ENCODE assay signal across 1 cellular context in genomic region chr2:20998972-20999905, GRCh38.
TF ChIP-seq lines count a peak whose summit lies in the region.

No MANE protein-coding gene starts in this region.

TF ChIP-seq in HepG2, 621 proteins besides CTCF, POLR2A, EP300 and RAD21 (continued from another document and continues in another):
- TF ChIP-seq HOXA7 (CRISPR knock-in tag; IDR thresholded peaks at IDR 0.05) = no peak
- TF ChIP-seq SNAPC2 (CRISPR knock-in tag; IDR thresholded peaks at IDR 0.05) = peak; percentile 65; the same call in 1 of the 2 replicates
- no peak for TF ChIP-seq AHR (CRISPR knock-in tag; IDR thresholded peaks at IDR 0.05)
- TF ChIP-seq ZMYM4 (CRISPR knock-in tag; IDR thresholded peaks at IDR 0.05) = no peak
- peak; percentile 38; the same call in 1 of the 2 replicates for TF ChIP-seq ZNF510 (CRISPR knock-in tag; IDR thresholded peaks at IDR 0.05; ENCODE audit: low read depth)
- no peak for TF ChIP-seq PCBP1 (IDR thresholded peaks at IDR 0.05; ENCODE audit: borderline replicate concordance, low read depth, low read length)
- TF ChIP-seq MAX (IDR thresholded peaks at IDR 0.05) = 0 out of 2 replicates have a peak, but pooled peaks have one; percentile 14
- peak; percentile 27; the same call in 1 of the 2 replicates for TF ChIP-seq PRMT3 (CRISPR knock-in tag; IDR thresholded peaks at IDR 0.05; ENCODE audit: borderline replicate concordance, low read depth)
- TF ChIP-seq, protein P1, sequence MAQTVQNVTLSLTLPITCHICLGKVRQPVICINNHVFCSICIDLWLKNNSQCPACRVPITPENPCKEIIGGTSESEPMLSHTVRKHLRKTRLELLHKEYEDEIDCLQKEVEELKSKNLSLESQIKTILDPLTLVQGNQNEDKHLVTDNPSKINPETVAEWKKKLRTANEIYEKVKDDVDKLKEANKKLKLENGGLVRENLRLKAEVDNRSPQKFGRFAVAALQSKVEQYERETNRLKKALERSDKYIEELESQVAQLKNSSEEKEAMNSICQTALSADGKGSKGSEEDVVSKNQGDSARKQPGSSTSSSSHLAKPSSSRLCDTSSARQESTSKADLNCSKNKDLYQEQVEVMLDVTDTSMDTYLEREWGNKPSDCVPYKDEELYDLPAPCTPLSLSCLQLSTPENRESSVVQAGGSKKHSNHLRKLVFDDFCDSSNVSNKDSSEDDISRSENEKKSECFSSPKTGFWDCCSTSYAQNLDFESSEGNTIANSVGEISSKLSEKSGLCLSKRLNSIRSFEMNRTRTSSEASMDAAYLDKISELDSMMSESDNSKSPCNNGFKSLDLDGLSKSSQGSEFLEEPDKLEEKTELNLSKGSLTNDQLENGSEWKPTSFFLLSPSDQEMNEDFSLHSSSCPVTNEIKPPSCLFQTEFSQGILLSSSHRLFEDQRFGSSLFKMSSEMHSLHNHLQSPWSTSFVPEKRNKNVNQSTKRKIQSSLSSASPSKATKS (CRISPR knock-in tag; IDR thresholded peaks at IDR 0.05) = 0 out of 2 replicates have a peak, but pooled peaks have one; percentile 15
- TF ChIP-seq, protein P2, sequence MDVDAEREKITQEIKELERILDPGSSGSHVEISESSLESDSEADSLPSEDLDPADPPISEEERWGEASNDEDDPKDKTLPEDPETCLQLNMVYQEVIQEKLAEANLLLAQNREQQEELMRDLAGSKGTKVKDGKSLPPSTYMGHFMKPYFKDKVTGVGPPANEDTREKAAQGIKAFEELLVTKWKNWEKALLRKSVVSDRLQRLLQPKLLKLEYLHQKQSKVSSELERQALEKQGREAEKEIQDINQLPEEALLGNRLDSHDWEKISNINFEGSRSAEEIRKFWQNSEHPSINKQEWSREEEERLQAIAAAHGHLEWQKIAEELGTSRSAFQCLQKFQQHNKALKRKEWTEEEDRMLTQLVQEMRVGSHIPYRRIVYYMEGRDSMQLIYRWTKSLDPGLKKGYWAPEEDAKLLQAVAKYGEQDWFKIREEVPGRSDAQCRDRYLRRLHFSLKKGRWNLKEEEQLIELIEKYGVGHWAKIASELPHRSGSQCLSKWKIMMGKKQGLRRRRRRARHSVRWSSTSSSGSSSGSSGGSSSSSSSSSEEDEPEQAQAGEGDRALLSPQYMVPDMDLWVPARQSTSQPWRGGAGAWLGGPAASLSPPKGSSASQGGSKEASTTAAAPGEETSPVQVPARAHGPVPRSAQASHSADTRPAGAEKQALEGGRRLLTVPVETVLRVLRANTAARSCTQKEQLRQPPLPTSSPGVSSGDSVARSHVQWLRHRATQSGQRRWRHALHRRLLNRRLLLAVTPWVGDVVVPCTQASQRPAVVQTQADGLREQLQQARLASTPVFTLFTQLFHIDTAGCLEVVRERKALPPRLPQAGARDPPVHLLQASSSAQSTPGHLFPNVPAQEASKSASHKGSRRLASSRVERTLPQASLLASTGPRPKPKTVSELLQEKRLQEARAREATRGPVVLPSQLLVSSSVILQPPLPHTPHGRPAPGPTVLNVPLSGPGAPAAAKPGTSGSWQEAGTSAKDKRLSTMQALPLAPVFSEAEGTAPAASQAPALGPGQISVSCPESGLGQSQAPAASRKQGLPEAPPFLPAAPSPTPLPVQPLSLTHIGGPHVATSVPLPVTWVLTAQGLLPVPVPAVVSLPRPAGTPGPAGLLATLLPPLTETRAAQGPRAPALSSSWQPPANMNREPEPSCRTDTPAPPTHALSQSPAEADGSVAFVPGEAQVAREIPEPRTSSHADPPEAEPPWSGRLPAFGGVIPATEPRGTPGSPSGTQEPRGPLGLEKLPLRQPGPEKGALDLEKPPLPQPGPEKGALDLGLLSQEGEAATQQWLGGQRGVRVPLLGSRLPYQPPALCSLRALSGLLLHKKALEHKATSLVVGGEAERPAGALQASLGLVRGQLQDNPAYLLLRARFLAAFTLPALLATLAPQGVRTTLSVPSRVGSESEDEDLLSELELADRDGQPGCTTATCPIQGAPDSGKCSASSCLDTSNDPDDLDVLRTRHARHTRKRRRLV (CRISPR knock-in tag; IDR thresholded peaks at IDR 0.05) = no peak
- no peak for TF ChIP-seq ZNF572 (CRISPR knock-in tag; IDR thresholded peaks at IDR 0.05)
- TF ChIP-seq SMC3 (IDR thresholded peaks at IDR 0.05; ENCODE audit: low read length) = no peak
- TF ChIP-seq ZNF549 (CRISPR knock-in tag; IDR thresholded peaks at IDR 0.05) = no peak
- TF ChIP-seq, protein P3, sequence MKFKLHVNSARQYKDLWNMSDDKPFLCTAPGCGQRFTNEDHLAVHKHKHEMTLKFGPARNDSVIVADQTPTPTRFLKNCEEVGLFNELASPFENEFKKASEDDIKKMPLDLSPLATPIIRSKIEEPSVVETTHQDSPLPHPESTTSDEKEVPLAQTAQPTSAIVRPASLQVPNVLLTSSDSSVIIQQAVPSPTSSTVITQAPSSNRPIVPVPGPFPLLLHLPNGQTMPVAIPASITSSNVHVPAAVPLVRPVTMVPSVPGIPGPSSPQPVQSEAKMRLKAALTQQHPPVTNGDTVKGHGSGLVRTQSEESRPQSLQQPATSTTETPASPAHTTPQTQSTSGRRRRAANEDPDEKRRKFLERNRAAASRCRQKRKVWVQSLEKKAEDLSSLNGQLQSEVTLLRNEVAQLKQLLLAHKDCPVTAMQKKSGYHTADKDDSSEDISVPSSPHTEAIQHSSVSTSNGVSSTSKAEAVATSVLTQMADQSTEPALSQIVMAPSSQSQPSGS (CRISPR knock-in tag; IDR thresholded peaks at IDR 0.05) = 0 out of 2 replicates have a peak, but pooled peaks have one; percentile 23
- no peak for TF ChIP-seq ZNF460 (CRISPR knock-in tag; IDR thresholded peaks at IDR 0.05; ENCODE audit: borderline replicate concordance)
- no peak for TF ChIP-seq MLLT10 (CRISPR knock-in tag; IDR thresholded peaks at IDR 0.05)
- no peak; the same call in 1 of the 2 replicates for TF ChIP-seq KAT8 (CRISPR knock-in tag; IDR thresholded peaks at IDR 0.05)
- TF ChIP-seq HNRNPK (IDR thresholded peaks at IDR 0.05; ENCODE audit: low read depth, low read length, poor library complexity, severe bottlenecking) = peak; percentile 92
- TF ChIP-seq ZNF10 (CRISPR knock-in tag; IDR thresholded peaks at IDR 0.05; ENCODE audit: borderline replicate concordance, low read depth) = no peak
- TF ChIP-seq ZNF841 (CRISPR knock-in tag; IDR thresholded peaks at IDR 0.05; ENCODE audit: borderline replicate concordance) = peak; percentile 3; the same call in 1 of the 2 replicates
- TF ChIP-seq, protein P4, sequence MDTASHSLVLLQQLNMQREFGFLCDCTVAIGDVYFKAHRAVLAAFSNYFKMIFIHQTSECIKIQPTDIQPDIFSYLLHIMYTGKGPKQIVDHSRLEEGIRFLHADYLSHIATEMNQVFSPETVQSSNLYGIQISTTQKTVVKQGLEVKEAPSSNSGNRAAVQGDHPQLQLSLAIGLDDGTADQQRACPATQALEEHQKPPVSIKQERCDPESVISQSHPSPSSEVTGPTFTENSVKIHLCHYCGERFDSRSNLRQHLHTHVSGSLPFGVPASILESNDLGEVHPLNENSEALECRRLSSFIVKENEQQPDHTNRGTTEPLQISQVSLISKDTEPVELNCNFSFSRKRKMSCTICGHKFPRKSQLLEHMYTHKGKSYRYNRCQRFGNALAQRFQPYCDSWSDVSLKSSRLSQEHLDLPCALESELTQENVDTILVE (CRISPR knock-in tag; IDR thresholded peaks at IDR 0.05) = no peak
- no peak for TF ChIP-seq ZNF704 (CRISPR knock-in tag; IDR thresholded peaks at IDR 0.05; ENCODE audit: borderline replicate concordance)
- no peak for TF ChIP-seq TGIF2 (CRISPR knock-in tag; IDR thresholded peaks at IDR 0.05)
- peak; percentile 33 for TF ChIP-seq ISL2 (CRISPR knock-in tag; IDR thresholded peaks at IDR 0.05)
- TF ChIP-seq ZNF605 (CRISPR knock-in tag; IDR thresholded peaks at IDR 0.05) = peak; percentile 59; the same call in 1 of the 2 replicates
- no peak for TF ChIP-seq HES4 (CRISPR knock-in tag; IDR thresholded peaks at IDR 0.05; ENCODE audit: borderline replicate concordance)
- TF ChIP-seq RXRB (CRISPR knock-in tag; IDR thresholded peaks at IDR 0.05; ENCODE audit: borderline replicate concordance) = no peak
- peak; percentile 67 for TF ChIP-seq ZNF629 (CRISPR knock-in tag; conservative IDR thresholded peaks at IDR 0.05)
- no peak; the same call in 1 of the 2 replicates for TF ChIP-seq GATAD1 (CRISPR knock-in tag; IDR thresholded peaks at IDR 0.05)
- TF ChIP-seq ZFP36L1 (CRISPR knock-in tag; IDR thresholded peaks at IDR 0.05) = 0 out of 2 replicates have a peak, but pooled peaks have one; percentile 29
- TF ChIP-seq ZNF775 (CRISPR knock-in tag; IDR thresholded peaks at IDR 0.05; ENCODE audit: borderline replicate concordance) = no peak
- TF ChIP-seq ZSCAN21 (CRISPR knock-in tag; IDR thresholded peaks at IDR 0.05; ENCODE audit: borderline replicate concordance) = peak; percentile 41; the same call in 1 of the 2 replicates
- no peak for TF ChIP-seq PHF20 (CRISPR knock-in tag; IDR thresholded peaks at IDR 0.05)
- TF ChIP-seq ZNF24 (IDR thresholded peaks at IDR 0.05) = no peak
- no peak for TF ChIP-seq ZNF44 (CRISPR knock-in tag; IDR thresholded peaks at IDR 0.05)
- no peak for TF ChIP-seq ZNF790 (CRISPR knock-in tag; IDR thresholded peaks at IDR 0.05; ENCODE audit: borderline replicate concordance)
- no peak for TF ChIP-seq NFRKB (IDR thresholded peaks at IDR 0.05)
- no peak for TF ChIP-seq YEATS4 (CRISPR knock-in tag; IDR thresholded peaks at IDR 0.05; ENCODE audit: borderline replicate concordance)
- no peak for TF ChIP-seq ZNF337 (CRISPR knock-in tag; IDR thresholded peaks at IDR 0.05; ENCODE audit: borderline replicate concordance, low read depth)
- TF ChIP-seq ZNF362 (CRISPR knock-in tag; IDR thresholded peaks at IDR 0.05; ENCODE audit: borderline replicate concordance) = peak; percentile 31; the same call in 1 of the 2 replicates
- TF ChIP-seq PAWR (CRISPR knock-in tag; IDR thresholded peaks at IDR 0.05; ENCODE audit: borderline replicate concordance) = no peak
- TF ChIP-seq CCDC6 (CRISPR knock-in tag; IDR thresholded peaks at IDR 0.05) = no peak; the same call in 1 of the 2 replicates
- no peak for TF ChIP-seq RAD51 (IDR thresholded peaks at IDR 0.05; ENCODE audit: borderline replicate concordance)
- peak; percentile 36; the same call in 1 of the 2 replicates for TF ChIP-seq PPARG (CRISPR knock-in tag; conservative IDR thresholded peaks at IDR 0.05)
- no peak for TF ChIP-seq HOXA9 (CRISPR knock-in tag; IDR thresholded peaks at IDR 0.05; ENCODE audit: borderline replicate concordance)
- no peak; the same call in 1 of the 2 replicates for TF ChIP-seq ATF1 (CRISPR knock-in tag; IDR thresholded peaks at IDR 0.05)
- no peak for TF ChIP-seq SRSF1 (optimal IDR thresholded peaks at IDR 0.05; ENCODE audit: low read depth, low read length)
- 0 out of 2 replicates have a peak, but pooled peaks have one; percentile 12 for TF ChIP-seq ELF1 (CRISPR knock-in tag; IDR thresholded peaks at IDR 0.05)
- TF ChIP-seq KAT7 (CRISPR knock-in tag; IDR thresholded peaks at IDR 0.05; ENCODE audit: borderline replicate concordance) = no peak
- TF ChIP-seq, protein P5, sequence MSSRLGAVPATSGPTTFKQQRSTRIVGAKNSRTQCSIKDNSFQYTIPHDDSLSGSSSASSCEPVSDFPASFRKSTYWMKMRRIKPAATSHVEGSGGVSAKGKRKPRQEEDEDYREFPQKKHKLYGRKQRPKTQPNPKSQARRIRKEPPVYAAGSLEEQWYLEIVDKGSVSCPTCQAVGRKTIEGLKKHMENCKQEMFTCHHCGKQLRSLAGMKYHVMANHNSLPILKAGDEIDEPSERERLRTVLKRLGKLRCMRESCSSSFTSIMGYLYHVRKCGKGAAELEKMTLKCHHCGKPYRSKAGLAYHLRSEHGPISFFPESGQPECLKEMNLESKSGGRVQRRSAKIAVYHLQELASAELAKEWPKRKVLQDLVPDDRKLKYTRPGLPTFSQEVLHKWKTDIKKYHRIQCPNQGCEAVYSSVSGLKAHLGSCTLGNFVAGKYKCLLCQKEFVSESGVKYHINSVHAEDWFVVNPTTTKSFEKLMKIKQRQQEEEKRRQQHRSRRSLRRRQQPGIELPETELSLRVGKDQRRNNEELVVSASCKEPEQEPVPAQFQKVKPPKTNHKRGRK (CRISPR knock-in tag; IDR thresholded peaks at IDR 0.05) = no peak
- TF ChIP-seq GLI4 (CRISPR knock-in tag; IDR thresholded peaks at IDR 0.05; ENCODE audit: borderline replicate concordance) = no peak
- TF ChIP-seq ZNF777 (CRISPR knock-in tag; IDR thresholded peaks at IDR 0.05) = peak; percentile 36
- no peak for TF ChIP-seq SOX13 (IDR thresholded peaks at IDR 0.05)
- TF ChIP-seq SOX13 (CRISPR knock-in tag; conservative IDR thresholded peaks at IDR 0.05 in 1 of 2, IDR thresholded peaks at IDR 0.05 in 1 of 2) = peak in 1 of 2 experiments; percentile 21; a peak in 1 of 4 replicates
- TF ChIP-seq, protein P6, sequence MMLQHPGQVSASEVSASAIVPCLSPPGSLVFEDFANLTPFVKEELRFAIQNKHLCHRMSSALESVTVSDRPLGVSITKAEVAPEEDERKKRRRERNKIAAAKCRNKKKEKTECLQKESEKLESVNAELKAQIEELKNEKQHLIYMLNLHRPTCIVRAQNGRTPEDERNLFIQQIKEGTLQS (CRISPR knock-in tag; IDR thresholded peaks at IDR 0.05) = no peak
- no peak for TF ChIP-seq KLF12 (CRISPR knock-in tag; IDR thresholded peaks at IDR 0.05; ENCODE audit: borderline replicate concordance)
- TF ChIP-seq MAFF (IDR thresholded peaks at IDR 0.05; ENCODE audit: low read depth, low read length) = no peak
- no peak for TF ChIP-seq ZNF230 (CRISPR knock-in tag; IDR thresholded peaks at IDR 0.05)
- TF ChIP-seq ARNT2 (CRISPR knock-in tag; IDR thresholded peaks at IDR 0.05; ENCODE audit: low read depth) = no peak; the same call in 1 of the 2 replicates
- TF ChIP-seq CBX5 (CRISPR knock-in tag; IDR thresholded peaks at IDR 0.05; ENCODE audit: borderline replicate concordance) = no peak
